In the genomic region with DNA sequence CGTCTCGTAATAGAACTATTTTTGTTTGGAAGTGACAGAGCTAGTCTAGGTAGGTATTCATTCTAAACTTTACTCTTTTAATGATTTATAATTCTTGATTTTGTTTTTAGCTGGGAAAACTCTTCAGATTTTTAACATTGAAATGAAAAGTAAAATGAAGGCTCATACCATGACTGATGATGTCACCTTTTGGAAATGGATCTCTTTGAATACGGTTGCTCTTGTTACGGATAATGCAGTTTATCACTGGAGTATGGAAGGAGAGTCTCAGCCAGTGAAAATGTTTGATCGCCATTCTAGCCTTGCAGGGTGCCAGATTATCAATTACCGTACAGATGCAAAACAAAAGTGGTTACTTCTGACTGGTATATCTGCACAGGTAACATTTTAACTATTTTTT, we compare ENCODE assay signal across 2 cellular contexts.
TF ChIP-seq lines count a peak whose summit lies in the region.

No MANE protein-coding gene starts in this region.

TF ChIP-seq in IMR-90, 13 proteins besides CTCF, POLR2A, EP300 and RAD21:
- TF ChIP-seq MAZ (IDR thresholded peaks at IDR 0.05; ENCODE audit: borderline replicate concordance, low read depth, low read length) (no peak), CEBPB (IDR thresholded peaks at IDR 0.05; ENCODE audit: low read depth, low read length) (no peak), SMC3 (IDR thresholded peaks at IDR 0.05; ENCODE audit: low read depth, low read length) (no peak), NFE2L2 (IDR thresholded peaks at IDR 0.05; ENCODE audit: low read depth, low read length) (no peak), MAFK (IDR thresholded peaks at IDR 0.05; ENCODE audit: low read depth, low read length) (no peak), CHD1 (IDR thresholded peaks at IDR 0.05; ENCODE audit: low read depth, low read length) (no peak), FOS (IDR thresholded peaks at IDR 0.05; ENCODE audit: low read depth, low read length) (no peak), MXI1 (IDR thresholded peaks at IDR 0.05; ENCODE audit: borderline replicate concordance, low read depth, low read length) (no peak), RFX5 (IDR thresholded peaks at IDR 0.05; ENCODE audit: low read depth, low read length) (no peak), ELK1 (IDR thresholded peaks at IDR 0.05; ENCODE audit: borderline replicate concordance, low read depth, low read length) (no peak), BHLHE40 (IDR thresholded peaks at IDR 0.05; ENCODE audit: low read depth, low read length) (no peak), RCOR1 (IDR thresholded peaks at IDR 0.05; ENCODE audit: insufficient replicate concordance, low read length) (no peak)
- TF ChIP-seq, protein P1, sequence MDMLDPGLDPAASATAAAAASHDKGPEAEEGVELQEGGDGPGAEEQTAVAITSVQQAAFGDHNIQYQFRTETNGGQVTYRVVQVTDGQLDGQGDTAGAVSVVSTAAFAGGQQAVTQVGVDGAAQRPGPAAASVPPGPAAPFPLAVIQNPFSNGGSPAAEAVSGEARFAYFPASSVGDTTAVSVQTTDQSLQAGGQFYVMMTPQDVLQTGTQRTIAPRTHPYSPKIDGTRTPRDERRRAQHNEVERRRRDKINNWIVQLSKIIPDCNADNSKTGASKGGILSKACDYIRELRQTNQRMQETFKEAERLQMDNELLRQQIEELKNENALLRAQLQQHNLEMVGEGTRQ (IDR thresholded peaks at IDR 0.05; ENCODE audit: low read depth, low read length): no peak

TF ChIP-seq in endothelial cell of umbilical vein, 7 proteins besides CTCF, POLR2A, EP300 and RAD21:
- TF ChIP-seq JUN (IDR thresholded peaks at IDR 0.05; ENCODE audit: borderline replicate concordance, insufficient read depth, insufficient read length, low read depth): no peak
